8 cellular contexts compared by ENCODE assay signal in the genomic region with DNA sequence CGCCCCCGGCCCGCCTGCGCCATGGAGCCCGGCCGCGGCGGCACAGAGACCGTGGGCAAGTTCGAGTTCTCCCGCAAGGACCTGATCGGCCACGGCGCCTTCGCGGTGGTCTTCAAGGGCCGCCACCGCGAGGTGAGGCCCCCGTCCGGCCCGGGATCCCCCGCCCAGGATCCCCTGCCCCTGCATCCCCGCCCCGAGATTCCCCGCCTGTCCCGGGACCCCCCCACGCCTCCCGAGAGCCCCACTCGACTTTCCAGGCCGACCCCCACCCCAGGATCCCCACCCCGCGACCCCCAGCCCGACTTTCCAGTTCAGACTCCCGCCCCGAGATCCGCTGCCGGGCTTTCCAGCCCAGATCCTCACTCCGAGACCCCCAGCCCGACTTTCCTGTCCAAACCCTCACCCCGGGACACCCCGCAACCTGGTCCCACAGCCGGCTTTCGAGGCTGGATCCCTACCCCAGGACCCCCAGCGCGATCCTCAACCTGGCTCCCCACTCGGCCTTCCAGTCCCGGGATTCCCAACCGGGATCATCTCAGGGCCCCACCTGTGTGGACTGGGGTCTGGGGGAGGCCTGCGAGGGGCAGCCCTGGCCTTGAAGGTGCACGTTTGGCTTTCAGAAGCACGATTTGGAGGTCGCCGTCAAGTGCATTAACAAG. TPM values are rescaled to one million over a fixed set of nuclear protein-coding genes. Genes with fewer than 3 reads are reported as not detected.
A peak's percentile ranks its signal among the peaks of the same experiment; 100 is the strongest.
DNase-seq lines count a peak whose midpoint lies in the region; ATAC-seq and TF ChIP-seq lines count a peak whose summit lies in the region.

No MANE protein-coding gene starts in this region.

- H3K27ac ChIP-seq in SK-N-SH (ENCODE audit: low read depth in 2 of 2, low read length in 1 of 2), result peak overlapping the region in 1 of 2 experiments; percentile 7; a peak in 2 of 4 replicates
- H3K27ac ChIP-seq in PC-9, result peak overlapping the region; percentile 86; the same call in 1 of the 2 replicates
- peak overlapping the region; percentile 67 for H3K27ac ChIP-seq in naive thymus-derived CD4-positive, alpha-beta T cell (ENCODE audit: low read depth, low read length)

- CTCF ChIA-PET in SK-N-SH (lab: Yijun Ruan, JAX), result no interaction called here
- CTCF ChIA-PET in PC-9 (lab: Charles Lee), result no interaction called here
- CTCF ChIA-PET in naive thymus-derived CD4-positive, alpha-beta T cell (lab: Charles Lee), result no interaction called here

- H3K4me1 Mint-ChIP-seq in naive thymus-derived CD4-positive, alpha-beta T cell, result peaks cover 12 to 34% (median 25%) of the 10 kb centered on the region in 7 donors

- H3K4me1 ChIP-seq in SK-N-SH (ENCODE audit: control insufficient read depth in 1 of 2, insufficient read depth in 2 of 2, low read depth in 1 of 2, low read length in 1 of 2) (peaks cover 7 to 18% of the 10 kb centered on the region in 2 experiments; a peak in 1 of 4 replicates), PC-9 (replicated peaks; ENCODE audit: insufficient read depth) (peaks cover 8% of the 10 kb centered on the region), endocrine pancreas (ENCODE audit: control insufficient read depth, insufficient read depth, low read length) (no peaks in the 10 kb centered on the region)
- peaks cover 0 to 12% of the 10 kb centered on the region in 2 donors for H3K4me1 ChIP-seq in naive thymus-derived CD4-positive, alpha-beta T cell (ENCODE audit: control insufficient read depth in 2 of 2, insufficient read depth in 2 of 2, low read length in 2 of 2)

- H3K36me3 Mint-ChIP-seq in naive thymus-derived CD4-positive, alpha-beta T cell, result no peaks in the 10 kb centered on the region

- H3K27me3 ChIP-seq in SK-N-SH (ENCODE audit: insufficient read depth), result no peaks in the 10 kb centered on the region
- H3K27me3 ChIP-seq in PC-9 (ENCODE audit: insufficient read depth, low read depth), result no peaks in the 10 kb centered on the region
- no peaks in the 10 kb centered on the region for H3K27me3 ChIP-seq in endocrine pancreas (ENCODE audit: control insufficient read depth, insufficient read depth, low read length)
- H3K27me3 ChIP-seq in naive thymus-derived CD4-positive, alpha-beta T cell (ENCODE audit: control insufficient read depth in 2 of 2, insufficient read depth in 2 of 2, low read length in 2 of 2), result no peaks in the 10 kb centered on the region

- H2AFZ ChIP-seq in SK-N-SH (ENCODE audit: low read depth) (no peak overlapping the region), PC-9 (no peak overlapping the region)

- no peaks in the 10 kb centered on the region for H3K9me3 ChIP-seq in SK-N-SH
- H3K9me3 ChIP-seq in PC-9 (ENCODE audit: insufficient read depth, low read depth), result no peaks in the 10 kb centered on the region
- H3K9me3 ChIP-seq in endocrine pancreas (ENCODE audit: control insufficient read depth, low read length), result no peaks in the 10 kb centered on the region
- no peaks in the 10 kb centered on the region for H3K9me3 ChIP-seq in naive thymus-derived CD4-positive, alpha-beta T cell (ENCODE audit: control insufficient read depth in 2 of 3, low read length in 3 of 3)

- peak; percentile 53 for DNase-seq in SK-N-SH
- DNase-seq in PC-9, result no peak
- DNase-seq in naive thymus-derived CD4-positive, alpha-beta T cell, result peak in 1 of 9 donors; percentile 21
- no peak for DNase-seq in omental fat pad (ENCODE audit: low spot score)
- no peak for DNase-seq in foreskin melanocyte

- no TSS peak for BruUV-seq in PC-9 (replicated peaks; lab: Mats Ljungman, UMichigan)

- no peaks in the 10 kb centered on the region for H3K27me3 Mint-ChIP-seq in naive thymus-derived CD4-positive, alpha-beta T cell

- H4K20me1 ChIP-seq in SK-N-SH (ENCODE audit: insufficient read depth), result peaks cover 15% of the 10 kb centered on the region
- peaks cover under 1% of the 10 kb centered on the region; the same call in 1 of the 2 replicates for H4K20me1 ChIP-seq in PC-9 (ENCODE audit: insufficient read depth)

- peaks cover 26% of the 10 kb centered on the region for H3K79me2 ChIP-seq in SK-N-SH (ENCODE audit: insufficient read depth)
- H3K79me2 ChIP-seq in PC-9 (ENCODE audit: low read depth), result peaks cover 28% of the 10 kb centered on the region

- peak overlapping the region; percentile 72 for H3K9ac ChIP-seq in SK-N-SH
- peak overlapping the region; percentile 88 for H3K9ac ChIP-seq in endocrine pancreas (ENCODE audit: control insufficient read depth, insufficient read depth, low read length)

- no peak for TF ChIP-seq EP300 in SK-N-SH (IDR thresholded peaks at IDR 0.05; ENCODE audit: borderline replicate concordance in 1 of 2, low read depth in 1 of 2, low read length in 1 of 2)

- no peak for TF ChIP-seq RAD21 in SK-N-SH (IDR thresholded peaks at IDR 0.05; ENCODE audit: low read length)

- H3K4me3 ChIP-seq in SK-N-SH (ENCODE audit: low read depth in 2 of 2, low read length in 1 of 2), result peak overlapping the region; percentile 62 to 72
- peak overlapping the region; percentile 94 for H3K4me3 ChIP-seq in PC-9
- H3K4me3 ChIP-seq in endocrine pancreas (ENCODE audit: control insufficient read depth, insufficient read depth, low read length), result no peak overlapping the region
- peak overlapping the region; percentile 71 for H3K4me3 ChIP-seq in naive thymus-derived CD4-positive, alpha-beta T cell (ENCODE audit: low read length)

- 4% methylated on average over 27 of the region's 54 CpGs for WGBS in SK-N-SH (ENCODE audit: low lambda C conversion rate)

- intact Hi-C loops in PC-9 (cut with micrococcal nuclease; ENCODE audit: unreplicated experiment), result no loop called here
- intact Hi-C loops in naive thymus-derived CD4-positive, alpha-beta T cell (cut with micrococcal nuclease), result loop anchor here (1.0 to 10.0 kb wide), 10 partner anchors 34 to 1020 kb away; a partner anchor contains a TSS

- H3F3A ChIP-seq in SK-N-SH (replicated peaks; ENCODE audit: insufficient read depth), result peaks cover 2% of the 10 kb centered on the region
- peaks cover 24% of the 10 kb centered on the region; the same call in 1 of the 2 replicates for H3F3A ChIP-seq in PC-9 (ENCODE audit: insufficient read depth, low read depth)

- ATAC-seq in SK-N-SH treated with all-trans-retinoic acid at 6 μM for 48 hours (no peak; the same call in 2 of the 3 replicates), GM21786 (IDR thresholded peaks at IDR 0.05; ENCODE audit: unreplicated experiment) (no peak), omental fat pad (ENCODE audit: low FRiP score) (no peak)
- ATAC-seq in naive thymus-derived CD4-positive, alpha-beta T cell, result no peak

- peak overlapping the region; percentile 68 to 94 (median 85) for H3K27ac Mint-ChIP-seq in naive thymus-derived CD4-positive, alpha-beta T cell

- TF ChIP-seq CTCF in SK-N-SH (IDR thresholded peaks at IDR 0.05), result no peak
- TF ChIP-seq CTCF in PC-9 (conservative IDR thresholded peaks at IDR 0.05), result no peak
- no peak for TF ChIP-seq CTCF in omental fat pad (IDR thresholded peaks at IDR 0.05)

- peaks cover 0 to 4% (median 0%) of the 10 kb centered on the region in 11 donors for H3K9me3 Mint-ChIP-seq in naive thymus-derived CD4-positive, alpha-beta T cell

- H3K9me2 ChIP-seq in SK-N-SH (no peaks in the 10 kb centered on the region), PC-9 (ENCODE audit: insufficient read depth) (no peaks in the 10 kb centered on the region)

- H3K4me2 ChIP-seq in SK-N-SH (peak overlapping the region; percentile 99), PC-9 (peak overlapping the region; percentile 92)

- peak overlapping the region; percentile 86 to 94 (median 92) for H3K4me3 Mint-ChIP-seq in naive thymus-derived CD4-positive, alpha-beta T cell

- POLR2A ChIA-PET in SK-N-SH (lab: Yijun Ruan, JAX), result no interaction called here
- POLR2A ChIA-PET in PC-9 (lab: Charles Lee; ENCODE audit: unreplicated experiment), result no interaction called here
- POLR2A ChIA-PET in naive thymus-derived CD4-positive, alpha-beta T cell (lab: Charles Lee), result no interaction called here

- peaks cover 6 to 8% of the 10 kb centered on the region in 2 experiments for H3K36me3 ChIP-seq in SK-N-SH (replicated peaks in 1 of 2; ENCODE audit: control insufficient read depth in 1 of 2, insufficient read depth in 2 of 2, low read length in 1 of 2)
- H3K36me3 ChIP-seq in PC-9 (ENCODE audit: low read depth), result peaks cover 4% of the 10 kb centered on the region; the same call in 1 of the 2 replicates
- H3K36me3 ChIP-seq in endocrine pancreas (ENCODE audit: control insufficient read depth, insufficient read depth, low read length), result no peaks in the 10 kb centered on the region
- no peaks in the 10 kb centered on the region for H3K36me3 ChIP-seq in naive thymus-derived CD4-positive, alpha-beta T cell (ENCODE audit: control insufficient read depth in 2 of 3, insufficient read depth in 3 of 3, low read length in 3 of 3)

TF ChIP-seq in SK-N-SH treated with all-trans-retinoic acid at 6 μM for 48 hours, 23 proteins besides CTCF, POLR2A, EP300 and RAD21 (continues in another document):
- TF ChIP-seq OSR1 (CRISPR knock-in tag; IDR thresholded peaks at IDR 0.05), result no peak

RNA-seq across cellular contexts. Expression of a gene that starts 0.7 kb away (rescaled TPM):
- 6.0 and 10.7 TPM in 2 replicates for polyA plus RNA-seq in SK-N-SH (2012; rRNA removed)
- 4.0 and 5.9 TPM in 2 replicates for polyA plus RNA-seq in SK-N-SH (2012; cell fraction: cytosol; rRNA removed)
- 56.6 and 64.4 TPM in 2 replicates for polyA plus RNA-seq in SK-N-SH (2012; cell fraction: nucleus; rRNA removed)
- total RNA-seq in PC-9 (2021) (50.8 and 70.5 TPM in 2 replicates), omental fat pad (10 to 100 TPM in 2 of 4 donors, 1 to 10 TPM in 2; 7.7 to 24.4 (median 9.4) TPM)
- total RNA-seq in naive thymus-derived CD4-positive, alpha-beta T cell, result 100 to 1,000 TPM in 1 of 5 experiments, 10 to 100 TPM in 4; 33.9 to 109 (median 43.8) TPM
- polyA plus RNA-seq in naive thymus-derived CD4-positive, alpha-beta T cell, result 1 to 10 TPM in 1 of 2 donors, under 1 TPM in 1; 0.28 to 1.6 TPM

RNA-seq across cellular contexts. Expression of a gene that starts 34.0 kb away (rescaled TPM):
- polyA plus RNA-seq in SK-N-SH (2012; rRNA removed), result 52.1 and 53.1 TPM in 2 replicates
- polyA plus RNA-seq in SK-N-SH (2012; cell fraction: cytosol; rRNA removed), result 25.7 and 36.2 TPM in 2 replicates
- 101 and 115 TPM in 2 replicates for polyA plus RNA-seq in SK-N-SH (2012; cell fraction: nucleus; rRNA removed)
- total RNA-seq in PC-9 (2021) (36.4 and 37.0 TPM in 2 replicates), omental fat pad (10 to 100 TPM; 11.2 to 62.2 (median 17.0) TPM)
- total RNA-seq in naive thymus-derived CD4-positive, alpha-beta T cell, result 10 to 100 TPM; 23.4 to 54.9 (median 49.2) TPM
- polyA plus RNA-seq in naive thymus-derived CD4-positive, alpha-beta T cell, result 10 to 100 TPM; 15.0 to 37.1 TPM

RNA-seq across cellular contexts. Expression of a gene that starts 54.6 kb away (rescaled TPM):
- 5.4 and 7.0 TPM in 2 replicates for polyA plus RNA-seq in SK-N-SH (2012; rRNA removed)
- 8.4 and 9.4 TPM in 2 replicates for polyA plus RNA-seq in SK-N-SH (2012; cell fraction: cytosol; rRNA removed)
- polyA plus RNA-seq in SK-N-SH (2012; cell fraction: nucleus; rRNA removed), result 33.1 and 41.9 TPM in 2 replicates
- 45.0 and 50.3 TPM in 2 replicates for total RNA-seq in PC-9 (2021)
- 10 to 100 TPM; 62.2 to 86.8 (median 82.6) TPM for total RNA-seq in naive thymus-derived CD4-positive, alpha-beta T cell
- 1 to 10 TPM; 2.8 to 6.0 TPM for polyA plus RNA-seq in naive thymus-derived CD4-positive, alpha-beta T cell
- 10 to 100 TPM; 16.1 to 34.2 (median 24.7) TPM for total RNA-seq in omental fat pad
